In genomic region chr1:60664079-60664478, GRCh38 we compare ENCODE assay signal across 23 cellular contexts.
"Had no signal": no experiment of that assay in that cellular context is flagged by ENCODE, and none has a peak within 500 bp of the region (broad histone marks: within the 10 kb centered on the region; RNA-seq: fewer than 3 reads in every experiment).

No MANE protein-coding gene starts in this region.

- H3K4me1 ChIP-seq: colonic mucosa, esophagus squamous epithelium, foreskin keratinocyte, gastrocnemius medialis, gastroesophageal sphincter, heart left ventricle, heart right ventricle had no signal

- H3K27me3 ChIP-seq: colonic mucosa, dorsolateral prefrontal cortex, esophagus squamous epithelium, foreskin keratinocyte, gastrocnemius medialis, gastroesophageal sphincter, heart left ventricle, heart right ventricle had no signal

- H3K9me3 ChIP-seq: colonic mucosa, esophagus squamous epithelium, gastrocnemius medialis, gastroesophageal sphincter, heart left ventricle, heart right ventricle had no signal

- H3K4me3 ChIP-seq: colonic mucosa, coronary artery, dorsolateral prefrontal cortex, esophagus squamous epithelium, gastrocnemius medialis, gastroesophageal sphincter, heart left ventricle, heart right ventricle had no signal

- DNase-seq: colonic mucosa; cortex of kidney; dermis blood vessel endothelial cell; dorsolateral prefrontal cortex; effector CD4-positive, alpha-beta T cell; effector CD8-positive, alpha-beta T cell; effector memory CD4-positive, alpha-beta T cell; effector memory CD8-positive, alpha-beta T cell; endodermal cell; erythroblast; esophagus squamous epithelium; foreskin fibroblast; foreskin keratinocyte; foreskin melanocyte; gastrocnemius medialis; glutamatergic neuron; head of caudate nucleus; heart left ventricle; heart right ventricle had no signal

- H3K27ac ChIP-seq: colonic mucosa, coronary artery, dorsolateral prefrontal cortex, epithelial cell of prostate, esophagus squamous epithelium, foreskin keratinocyte, gastrocnemius medialis, gastroesophageal sphincter, heart left ventricle, heart right ventricle had no signal

- ATAC-seq: effector memory CD8-positive, alpha-beta T cell; esophagus mucosa; foreskin keratinocyte; gastrocnemius medialis; gastroesophageal sphincter; heart left ventricle; heart right ventricle had no signal

- H3K36me3 ChIP-seq: colonic mucosa, esophagus squamous epithelium, gastrocnemius medialis, gastroesophageal sphincter, heart left ventricle, heart right ventricle had no signal
